ENCODE assay signal across 1 cellular context in the genomic region with DNA sequence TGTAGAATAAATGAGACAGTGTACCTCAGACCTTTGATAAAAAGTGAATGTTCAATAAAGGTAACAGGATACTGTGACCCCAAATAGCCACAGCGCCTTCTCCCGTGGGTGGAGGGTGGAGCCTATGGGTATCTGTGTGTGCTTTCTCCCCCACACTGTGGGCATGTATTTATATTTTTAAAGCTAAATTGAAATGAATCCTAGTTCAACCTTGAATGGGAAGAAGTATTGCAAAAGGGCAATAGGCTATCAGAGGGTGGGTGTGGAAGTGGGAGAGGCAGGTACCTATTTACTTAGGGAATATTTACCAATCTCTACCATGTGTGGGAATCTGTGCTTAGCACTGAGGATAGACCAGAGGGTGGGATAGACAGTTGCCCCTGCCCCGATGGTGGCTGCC.
TF ChIP-seq lines count a peak whose summit lies in the region.

No MANE protein-coding gene starts in this region.

TF ChIP-seq in liver, 16 proteins besides CTCF, POLR2A, EP300 and RAD21 (continued from another document):
- peak; percentile 62 for TF ChIP-seq REST (IDR thresholded peaks at IDR 0.05)
- no peak for TF ChIP-seq HNF4G (IDR thresholded peaks at IDR 0.05)
- TF ChIP-seq NR2F2 (IDR thresholded peaks at IDR 0.05), result peak; percentile 18
- TF ChIP-seq SP1 (IDR thresholded peaks at IDR 0.05), result peak; percentile 46
- peak; percentile 36 for TF ChIP-seq YY1 (IDR thresholded peaks at IDR 0.05)
- TF ChIP-seq GABPA (IDR thresholded peaks at IDR 0.05 in 1 of 2, conservative IDR thresholded peaks at IDR 0.05 in 1 of 2), result peak in 1 of 2 donors; percentile 41
- peak; percentile 41 to 86 for TF ChIP-seq EGR1 (IDR thresholded peaks at IDR 0.05; ENCODE audit: low read depth in 2 of 2)
- TF ChIP-seq JUND (IDR thresholded peaks at IDR 0.05), result peak in 1 of 2 donors; percentile 38
